18 cellular contexts compared by ENCODE assay signal in the genomic region with DNA sequence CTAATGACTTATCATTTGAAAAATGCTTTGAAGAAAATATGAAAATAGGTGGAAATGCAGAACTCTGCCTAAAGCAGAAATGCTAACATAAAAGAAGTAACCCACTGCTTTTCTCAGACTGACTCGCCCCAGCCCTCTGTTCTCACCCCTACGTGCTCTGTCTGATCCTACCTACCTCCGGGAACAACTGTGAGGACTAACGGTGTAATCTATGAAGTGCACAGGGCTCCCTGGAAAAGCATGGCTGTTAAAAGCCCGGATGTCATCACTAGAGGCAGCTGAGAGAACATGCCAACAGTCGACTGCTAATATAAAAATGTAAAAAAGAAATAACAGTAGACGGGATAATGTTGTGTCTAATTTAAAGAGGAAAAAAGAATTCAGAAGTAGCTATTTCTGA.
DNase-seq lines count a peak whose midpoint lies in the region; ATAC-seq, FAIRE-seq and TF ChIP-seq lines count a peak whose summit lies in the region.
"Had no signal": no experiment of that assay in that cellular context is flagged by ENCODE, and none has a peak within 500 bp of the region (broad histone marks: within the 10 kb centered on the region; RNA-seq: fewer than 3 reads in every experiment).

No MANE protein-coding gene starts in this region.

- no peak overlapping the region for H4K8ac ChIP-seq in mesenchymal stem cell (ENCODE audit: low read length)

- H3K4me2 ChIP-seq in DND-41 (ENCODE audit: insufficient read depth, low read length): no peak overlapping the region
- H3K4me2 ChIP-seq in Karpas-422 (ENCODE audit: low read depth, low read length, poor library complexity, severe bottlenecking): peak overlapping the region; percentile 31
- no peak overlapping the region for H3K4me2 ChIP-seq in endothelial cell of umbilical vein (ENCODE audit: insufficient read depth, low read length)
- H3K4me2 ChIP-seq in mesenchymal stem cell (ENCODE audit: low read length, poor library complexity, severe bottlenecking): no peak overlapping the region
- H3K4me2 ChIP-seq: A549; BLaER1 treated with 17β-estradiol and CSF1 and Interleukin-3, amounts not matched to agents 10 nM and 100 nM; KMS-11 had no signal

- FAIRE-seq in endothelial cell of umbilical vein (lab: Jason Lieb, UNC): peak; percentile 24
- FAIRE-seq: A549, D721Med, G401.6 had no signal

- TF ChIP-seq POLR2A in endothelial cell of umbilical vein (IDR thresholded peaks at IDR 0.05; ENCODE audit: low read depth, low read length): no peak

- H3K27ac ChIP-seq in DND-41 (ENCODE audit: low read length) (no peak overlapping the region), Karpas-422 (ENCODE audit: low read length) (no peak overlapping the region), endothelial cell of umbilical vein (ENCODE audit: insufficient read depth, low read depth, low read length) (no peak overlapping the region), mesenchymal stem cell (ENCODE audit: low read length, poor library complexity, severe bottlenecking) (no peak overlapping the region)
- H3K27ac ChIP-seq: A549; BLaER1 treated with 17β-estradiol and CSF1 and Interleukin-3, amounts not matched to agents 10 nM and 100 nM; KMS-11 had no signal

- ATAC-seq in DND-41 (ENCODE audit: insufficient read depth, low read depth) (no peak), GM18519 (IDR thresholded peaks at IDR 0.05; ENCODE audit: low FRiP score, unreplicated experiment) (no peak), HG02623 (IDR thresholded peaks at IDR 0.05; ENCODE audit: unreplicated experiment) (no peak)
- ATAC-seq: A549 had no signal

- no peak overlapping the region for H3K18ac ChIP-seq in mesenchymal stem cell (ENCODE audit: low read depth in 1 of 2, low read length in 2 of 2)

- no peak overlapping the region for H2AK5ac ChIP-seq in mesenchymal stem cell (ENCODE audit: low read length, severe bottlenecking)

- TF ChIP-seq CTCF in DND-41 (IDR thresholded peaks at IDR 0.05; ENCODE audit: borderline replicate concordance, extremely low read depth, low read length, poor library complexity, severe bottlenecking): no peak
- TF ChIP-seq CTCF in endothelial cell of umbilical vein (IDR thresholded peaks at IDR 0.05; ENCODE audit: extremely low read depth in 1 of 2, insufficient read depth in 1 of 2, low read depth in 1 of 2, low read length in 2 of 2): no peak

- H3K9ac ChIP-seq in DND-41 (ENCODE audit: low read depth, low read length): no peak overlapping the region
- no peak overlapping the region for H3K9ac ChIP-seq in Karpas-422 (ENCODE audit: low read length)
- no peak overlapping the region for H3K9ac ChIP-seq in endothelial cell of umbilical vein (replicated peaks; ENCODE audit: extremely low read depth, insufficient read depth, low read length)
- H3K9ac ChIP-seq in mesenchymal stem cell (ENCODE audit: low read length): peak overlapping the region; percentile 55
- H3K9ac ChIP-seq: BLaER1 treated with 17β-estradiol and CSF1 and Interleukin-3, amounts not matched to agents 10 nM and 100 nM; KMS-11 had no signal

- H3K9me1 ChIP-seq in endothelial cell of umbilical vein (replicated peaks; ENCODE audit: control insufficient read depth, extremely low read depth, insufficient read depth, low read length): no peaks in the 10 kb centered on the region

- no peak overlapping the region for H2BK5ac ChIP-seq in mesenchymal stem cell (ENCODE audit: low read depth, low read length, poor library complexity, severe bottlenecking)

- H3K9me3 ChIP-seq in DND-41 (ENCODE audit: insufficient read depth, low read length, severe bottlenecking) (no peaks in the 10 kb centered on the region), Karpas-422 (ENCODE audit: low read length) (no peaks in the 10 kb centered on the region), endothelial cell of umbilical vein (replicated peaks; ENCODE audit: control insufficient read depth, insufficient read depth, low read length) (no peaks in the 10 kb centered on the region), mesenchymal stem cell (ENCODE audit: control insufficient read depth, low read length) (no peaks in the 10 kb centered on the region)
- H3K9me3 ChIP-seq: A549; BLaER1 treated with 17β-estradiol and CSF1 and Interleukin-3, amounts not matched to agents 10 nM and 100 nM; MG63 had no signal

- no peaks in the 10 kb centered on the region for H3K79me2 ChIP-seq in DND-41 (ENCODE audit: insufficient read depth, low read length)
- H3K79me2 ChIP-seq in Karpas-422 (ENCODE audit: low read length): no peaks in the 10 kb centered on the region
- peaks cover 31% of the 10 kb centered on the region for H3K79me2 ChIP-seq in endothelial cell of umbilical vein (ENCODE audit: control insufficient read depth, insufficient read depth, low read length)

- POLR2A ChIA-PET in endothelial cell of umbilical vein (lab: Charles Lee): no interaction called here

- H4K20me1 ChIP-seq in DND-41 (ENCODE audit: insufficient read depth, low read length): no peaks in the 10 kb centered on the region
- H4K20me1 ChIP-seq in Karpas-422 (ENCODE audit: insufficient read depth, low read depth, low read length): no peaks in the 10 kb centered on the region
- no peaks in the 10 kb centered on the region for H4K20me1 ChIP-seq in endothelial cell of umbilical vein (replicated peaks; ENCODE audit: control insufficient read depth, extremely low read depth, insufficient read depth, low read length)
- H4K20me1 ChIP-seq: BLaER1 treated with 17β-estradiol and CSF1 and Interleukin-3, amounts not matched to agents 10 nM and 100 nM had no signal

- H3K4me1 ChIP-seq in DND-41 (ENCODE audit: insufficient read depth, low read length): no peaks in the 10 kb centered on the region
- peaks cover 49% of the 10 kb centered on the region for H3K4me1 ChIP-seq in Karpas-422 (ENCODE audit: low read length)
- peaks cover 27% of the 10 kb centered on the region for H3K4me1 ChIP-seq in endothelial cell of umbilical vein (ENCODE audit: control insufficient read depth, extremely low read depth, insufficient read depth, low read length)
- peaks cover 11% of the 10 kb centered on the region for H3K4me1 ChIP-seq in mesenchymal stem cell (ENCODE audit: control insufficient read depth, insufficient read depth, low read depth, low read length)
- H3K4me1 ChIP-seq: BLaER1 treated with 17β-estradiol and CSF1 and Interleukin-3, amounts not matched to agents 10 nM and 100 nM had no signal

- 94% methylated on average over 6 of the region's 7 CpGs for whole genome bisulfite sequencing in mesenchymal stem cell

- no peak overlapping the region for H3K23ac ChIP-seq in mesenchymal stem cell (ENCODE audit: low read length in 2 of 2)

- H3K79me1 ChIP-seq in mesenchymal stem cell (replicated peaks; ENCODE audit: low read length, poor library complexity, severe bottlenecking): peaks cover 19% of the 10 kb centered on the region

- no peak overlapping the region for H4K91ac ChIP-seq in mesenchymal stem cell (ENCODE audit: low read length)

- H2AFZ ChIP-seq in DND-41 (ENCODE audit: low read depth, low read length) (peak overlapping the region; percentile 22; the same call in 1 of the 2 replicates), Karpas-422 (ENCODE audit: low read length) (peak overlapping the region; percentile 17; the same call in 1 of the 2 replicates), endothelial cell of umbilical vein (ENCODE audit: low read depth, low read length) (no peak overlapping the region), mesenchymal stem cell (ENCODE audit: low read depth, low read length) (no peak overlapping the region)

- H3K4me3 ChIP-seq in DND-41 (ENCODE audit: low read depth in 1 of 2, low read length in 2 of 2) (no peak overlapping the region), Karpas-422 (ENCODE audit: low read length) (no peak overlapping the region), endothelial cell of umbilical vein (replicated peaks in 1 of 3; ENCODE audit: insufficient read depth in 1 of 3, low read depth in 1 of 3, low read length in 3 of 3) (no peak overlapping the region), mesenchymal stem cell (ENCODE audit: insufficient read depth in 1 of 2, low read depth in 1 of 2, low read length in 2 of 2) (no peak overlapping the region)
- H3K4me3 ChIP-seq: A549; BLaER1 treated with 17β-estradiol and CSF1 and Interleukin-3, amounts not matched to agents 10 nM and 100 nM; MG63 had no signal

- intact Hi-C loops in endothelial cell of umbilical vein (cut with micrococcal nuclease): no loop called here

- DNase-seq in DND-41 (no peak), Karpas-422 (no peak), endothelial cell of umbilical vein (ENCODE audit: low read depth, low spot score) (no peak), mesenchymal stem cell (no peak), Kasumi-1 (lab: John Stamatoyannopoulos, UW) (no peak)
- DNase-seq: CD8-positive, alpha-beta memory T cell; DMS79; MG63; NCI-H1092 treated with DMSO at 0.1 percent for 48 hours; NCI-H2081 treated with DMSO at 0.1 percent for 48 hours; NCI-H510A treated with DMSO at 0.1 percent for 48 hours had no signal

- no peaks in the 10 kb centered on the region for H3K9me2 ChIP-seq in Karpas-422 (replicated peaks; ENCODE audit: insufficient read depth, low read length)

- no peaks in the 10 kb centered on the region for H3K36me3 ChIP-seq in DND-41 (ENCODE audit: insufficient read depth, low read length)
- no peaks in the 10 kb centered on the region for H3K36me3 ChIP-seq in Karpas-422 (ENCODE audit: insufficient read depth, low read length)
- H3K36me3 ChIP-seq in endothelial cell of umbilical vein (ENCODE audit: control insufficient read depth in 2 of 2, extremely low read depth in 1 of 2, insufficient read depth in 2 of 2, low read length in 2 of 2): no peaks in the 10 kb centered on the region
- no peaks in the 10 kb centered on the region for H3K36me3 ChIP-seq in mesenchymal stem cell (ENCODE audit: control insufficient read depth in 1 of 2, insufficient read depth in 2 of 2, low read depth in 1 of 2, low read length in 2 of 2)
- H3K36me3 ChIP-seq: BLaER1 treated with 17β-estradiol and CSF1 and Interleukin-3, amounts not matched to agents 10 nM and 100 nM; MG63 had no signal

- no TSS peak for BruUV-seq in endothelial cell of umbilical vein (replicated peaks; lab: Mats Ljungman, UMichigan)

- CTCF ChIA-PET in endothelial cell of umbilical vein (lab: Charles Lee): interaction anchor here (1.0 to 1.7 kb wide), 5 partner anchors 9 to 529 kb away, joined by 3 to 6 read pairs (median 3); no protein-coding TSS in a partner anchor

- H2BK12ac ChIP-seq in mesenchymal stem cell (ENCODE audit: low read length in 2 of 2): no peak overlapping the region

- dilution Hi-C loops in endothelial cell of umbilical vein (cut with MboI; ENCODE audit: extremely low pct_ligation_motif_present, low sequenced_read_pairs): no loop called here

- no peaks in the 10 kb centered on the region for H3K27me3 ChIP-seq in DND-41 (ENCODE audit: insufficient read depth, low read length, poor library complexity)
- H3K27me3 ChIP-seq in Karpas-422 (ENCODE audit: low read length): no peaks in the 10 kb centered on the region
- no peaks in the 10 kb centered on the region for H3K27me3 ChIP-seq in endothelial cell of umbilical vein (ENCODE audit: control insufficient read depth in 2 of 2, insufficient read depth in 2 of 2, low read length in 2 of 2)
- H3K27me3 ChIP-seq in mesenchymal stem cell (ENCODE audit: control insufficient read depth in 1 of 2, insufficient read depth in 1 of 2, low read length in 2 of 2): no peaks in the 10 kb centered on the region
- H3K27me3 ChIP-seq: BLaER1 treated with 17β-estradiol and CSF1 and Interleukin-3, amounts not matched to agents 10 nM and 100 nM; MG63 had no signal

- no peak overlapping the region for H3K14ac ChIP-seq in mesenchymal stem cell (ENCODE audit: low read length in 2 of 2)

- no peak overlapping the region for H3K4ac ChIP-seq in mesenchymal stem cell (ENCODE audit: low read depth in 1 of 2, low read length in 2 of 2)

- H2BK120ac ChIP-seq in mesenchymal stem cell (ENCODE audit: low read depth, low read length): no peak overlapping the region

- H2BK15ac ChIP-seq in mesenchymal stem cell (ENCODE audit: low read depth, poor library complexity, severe bottlenecking): no peak overlapping the region

Comparison
In these comparisons a context has a peak if more than half of its experiments do, and no peak if none do; other contexts are left out.
1. H2AFZ ChIP-seq: peak in DND-41 (single experiment) and Karpas-422 (single experiment); none in endothelial cell of umbilical vein (single experiment) and mesenchymal stem cell (single experiment).